ENCODE assay signal across 20 cellular contexts in the genomic region with DNA sequence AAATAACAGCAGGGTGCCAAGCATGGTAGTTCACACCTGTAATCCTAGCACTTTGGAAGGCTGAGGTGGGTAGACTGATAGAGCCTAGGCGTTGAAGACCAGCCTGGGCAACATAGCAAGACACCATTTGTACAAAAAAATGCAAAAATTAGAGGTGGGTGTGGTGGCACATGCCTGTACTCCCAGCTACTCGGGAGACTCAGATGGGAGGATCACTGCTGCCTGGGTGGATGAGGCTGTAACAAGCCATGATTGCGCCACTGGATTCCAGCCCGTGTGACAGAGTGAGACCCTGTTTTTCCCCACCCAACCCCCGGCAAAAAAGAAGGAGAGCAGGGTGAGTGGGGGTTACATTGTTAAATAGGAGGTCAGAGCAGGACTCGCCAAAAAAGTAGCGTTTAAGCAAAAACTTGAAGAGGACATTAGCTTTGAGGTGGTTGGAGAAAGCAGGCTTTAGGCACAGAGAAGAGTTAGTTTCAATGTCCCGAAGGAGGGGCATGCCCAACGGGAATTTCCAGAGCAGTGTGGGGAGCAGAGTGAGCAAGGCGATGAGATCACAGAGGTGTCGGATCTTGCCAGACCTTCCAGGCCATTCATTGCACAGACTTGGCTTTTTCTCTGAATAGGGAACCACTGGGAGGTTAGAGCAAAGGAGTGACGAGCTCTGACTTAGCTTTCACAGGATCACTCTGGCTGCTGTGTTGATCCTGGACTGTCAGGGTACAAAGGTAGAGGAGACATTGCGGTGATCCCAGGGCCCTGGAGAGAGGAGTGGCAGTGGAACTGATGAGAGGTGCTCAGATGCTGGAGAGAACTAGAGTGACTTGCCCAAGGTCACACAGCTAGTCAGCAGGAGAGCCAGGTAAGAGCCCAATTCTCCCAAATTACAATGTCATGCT.
DNase-seq lines count a peak whose midpoint lies in the region; ATAC-seq and TF ChIP-seq lines count a peak whose summit lies in the region.
"Had no signal": no experiment of that assay in that cellular context is flagged by ENCODE, and none has a peak within 500 bp of the region (broad histone marks: within the 10 kb centered on the region; RNA-seq: fewer than 3 reads in every experiment).

No MANE protein-coding gene starts in this region.

- H3K27me3 ChIP-seq in mesenchymal stem cell (ENCODE audit: control insufficient read depth in 1 of 2, insufficient read depth in 1 of 2, low read length in 2 of 2): peaks cover 3 to 13% of the 10 kb centered on the region in 2 experiments
- H3K27me3 ChIP-seq: spleen had no signal

- peak overlapping the region; percentile 29 for H3K9ac ChIP-seq in mesenchymal stem cell (ENCODE audit: low read length)
- H3K9ac ChIP-seq: parathyroid adenoma, SK-N-SH had no signal

- no peaks in the 10 kb centered on the region for H3K27me3 Mint-ChIP-seq in activated CD4-positive, alpha-beta memory T cell treated with anti-CD3 and anti-CD28 coated beads, Interleukin-2, amount 10 ng/mL, durations not matched to agents 7 days and 5 days

- no peak overlapping the region for H3K14ac ChIP-seq in mesenchymal stem cell (ENCODE audit: low read length in 2 of 2)

- H3K4me3 Mint-ChIP-seq in activated CD4-positive, alpha-beta memory T cell treated with anti-CD3 and anti-CD28 coated beads, Interleukin-2, amount 10 ng/mL, durations not matched to agents 7 days and 5 days: no peak overlapping the region
- H3K4me3 Mint-ChIP-seq: activated T-helper 1 cell treated with anti-CD3 and anti-CD28 coated beads, Interleukin-12 subunit alpha, Interleukin-12 subunit beta, Interleukin-2, Interleukin-4 antibody, amounts not matched to agents 30 ng/mL and 10 ng/mL and 1 ng/mL, durations not matched to agents 14 hours and 24 hours and 36 hours had no signal

- CTCF ChIA-PET in activated CD4-positive, alpha-beta memory T cell treated with anti-CD3 and anti-CD28 coated beads, Interleukin-2, amount 10 ng/mL, durations not matched to agents 7 days and 5 days (lab: Charles Lee): interaction anchor here (1.5 kb wide), 1 partner anchor 8 kb away, joined by 7 read pairs; no protein-coding TSS in a partner anchor

- no peak overlapping the region for H2AK5ac ChIP-seq in mesenchymal stem cell (ENCODE audit: low read length, severe bottlenecking)

- ATAC-seq in HG02852 (IDR thresholded peaks at IDR 0.05; ENCODE audit: unreplicated experiment): no peak

- H3K18ac ChIP-seq in mesenchymal stem cell (ENCODE audit: low read depth in 1 of 2, low read length in 2 of 2): no peak overlapping the region

- H3K9me3 Mint-ChIP-seq in activated CD4-positive, alpha-beta memory T cell treated with anti-CD3 and anti-CD28 coated beads, Interleukin-2, amount 10 ng/mL, durations not matched to agents 7 days and 5 days: no peaks in the 10 kb centered on the region
- H3K9me3 Mint-ChIP-seq: activated T-helper 1 cell treated with anti-CD3 and anti-CD28 coated beads, Interleukin-12 subunit alpha, Interleukin-12 subunit beta, Interleukin-2, Interleukin-4 antibody, amounts not matched to agents 30 ng/mL and 10 ng/mL and 1 ng/mL, durations not matched to agents 14 hours and 24 hours and 36 hours had no signal

- H4K8ac ChIP-seq in mesenchymal stem cell (ENCODE audit: low read length): no peak overlapping the region

- no peak overlapping the region for H2BK12ac ChIP-seq in mesenchymal stem cell (ENCODE audit: low read length in 2 of 2)

- H3K4me1 ChIP-seq in mesenchymal stem cell (ENCODE audit: control insufficient read depth, insufficient read depth, low read depth, low read length): peaks cover 4% of the 10 kb centered on the region
- H3K4me1 ChIP-seq: parathyroid adenoma, spleen had no signal

- no peak overlapping the region for H2BK120ac ChIP-seq in mesenchymal stem cell (ENCODE audit: low read depth, low read length)

- no peaks in the 10 kb centered on the region for H3K4me1 Mint-ChIP-seq in activated CD4-positive, alpha-beta memory T cell treated with anti-CD3 and anti-CD28 coated beads, Interleukin-2, amount 10 ng/mL, durations not matched to agents 7 days and 5 days

- no peaks in the 10 kb centered on the region for H3K9me3 ChIP-seq in mesenchymal stem cell (ENCODE audit: control insufficient read depth, low read length)
- H3K9me3 ChIP-seq: SK-N-SH had no signal

- no peak overlapping the region for H3K4me3 ChIP-seq in AG09309 (ENCODE audit: control insufficient read depth, low read depth, low read length)
- H3K4me3 ChIP-seq in mesenchymal stem cell (ENCODE audit: insufficient read depth in 1 of 2, low read depth in 1 of 2, low read length in 2 of 2): no peak overlapping the region
- H3K4me3 ChIP-seq: spleen had no signal

- H3K27ac Mint-ChIP-seq in activated CD4-positive, alpha-beta memory T cell treated with anti-CD3 and anti-CD28 coated beads, Interleukin-2, amount 10 ng/mL, durations not matched to agents 7 days and 5 days: no peak overlapping the region
- H3K27ac Mint-ChIP-seq: activated T-helper 1 cell treated with anti-CD3 and anti-CD28 coated beads, Interleukin-12 subunit alpha, Interleukin-12 subunit beta, Interleukin-2, Interleukin-4 antibody, amounts not matched to agents 30 ng/mL and 10 ng/mL and 1 ng/mL, durations not matched to agents 14 hours and 24 hours and 36 hours had no signal

- no peak overlapping the region for H2BK15ac ChIP-seq in mesenchymal stem cell (ENCODE audit: low read depth, poor library complexity, severe bottlenecking)

- no peak for TF ChIP-seq CTCF in AG09309 (IDR thresholded peaks at IDR 0.05; ENCODE audit: control insufficient read depth, insufficient read depth, low read depth, low read length, missing control alignments)

- POLR2A ChIA-PET in activated CD4-positive, alpha-beta memory T cell treated with anti-CD3 and anti-CD28 coated beads, Interleukin-2, amount 10 ng/mL, durations not matched to agents 7 days and 5 days (lab: Charles Lee): no interaction called here

- no peak overlapping the region for H3K23ac ChIP-seq in mesenchymal stem cell (ENCODE audit: low read length in 2 of 2)

- DNase-seq in AG09309 (ENCODE audit: low read depth) (peak; percentile 14), M059J (ENCODE audit: low read depth) (peak; percentile 56), epithelial cell of prostate (ENCODE audit: low read depth, low spot score) (peak; percentile 79), mesenchymal stem cell (peak; percentile 7), middle frontal gyrus (ENCODE audit: extremely low spot score, low spot score) (no peak), NCI-H1417 treated with DMSO at 0.1 percent for 48 hours (lab: John Stamatoyannopoulos, UW) (no peak)
- no peak for DNase-seq in activated CD4-positive, alpha-beta memory T cell treated with anti-CD3 and anti-CD28 coated beads, Interleukin-2, amount 10 ng/mL, durations not matched to agents 7 days and 5 days
- DNase-seq: cerebellar nuclear complex; COR-L47; GF-D8; kidney; NCI-H187 treated with DMSO at 0.1 percent for 48 hours; NCI-H524 treated with DMSO at 0.1 percent for 48 hours; SK-N-SH; spleen; stimulated activated naive CD4-positive, alpha-beta T cell treated with Interleukin-2 at 50 U/mL for 16 hours had no signal

- H3K36me3 ChIP-seq in mesenchymal stem cell (ENCODE audit: control insufficient read depth in 1 of 2, insufficient read depth in 2 of 2, low read depth in 1 of 2, low read length in 2 of 2): no peaks in the 10 kb centered on the region
- H3K36me3 ChIP-seq: spleen had no signal

- H3K79me1 ChIP-seq in mesenchymal stem cell (replicated peaks; ENCODE audit: low read length, poor library complexity, severe bottlenecking): no peaks in the 10 kb centered on the region

- H4K91ac ChIP-seq in mesenchymal stem cell (ENCODE audit: low read length): no peak overlapping the region

- 73% methylated on average over 12 of the region's 13 CpGs for WGBS in mesenchymal stem cell

- no peak overlapping the region for H3K4me2 ChIP-seq in mesenchymal stem cell (ENCODE audit: low read length, poor library complexity, severe bottlenecking)
- H3K4me2 ChIP-seq: SK-N-SH had no signal

- H2BK5ac ChIP-seq in mesenchymal stem cell (ENCODE audit: low read depth, low read length, poor library complexity, severe bottlenecking): no peak overlapping the region

- no peak overlapping the region for H3K4ac ChIP-seq in mesenchymal stem cell (ENCODE audit: low read depth in 1 of 2, low read length in 2 of 2)

- peak overlapping the region; percentile 66 for H3K27ac ChIP-seq in epithelial cell of prostate
- H3K27ac ChIP-seq in mesenchymal stem cell (ENCODE audit: low read length, poor library complexity, severe bottlenecking): no peak overlapping the region
- H3K27ac ChIP-seq: parathyroid adenoma, spleen, VCaP had no signal

- H3K36me3 Mint-ChIP-seq in activated CD4-positive, alpha-beta memory T cell treated with anti-CD3 and anti-CD28 coated beads, Interleukin-2, amount 10 ng/mL, durations not matched to agents 7 days and 5 days (ENCODE audit: low read depth): no peaks in the 10 kb centered on the region

- H2AFZ ChIP-seq in mesenchymal stem cell (ENCODE audit: low read depth, low read length): no peak overlapping the region
- H2AFZ ChIP-seq: parathyroid adenoma had no signal

Comparison
In these comparisons a context has a peak if more than half of its experiments do, and no peak if none do; other contexts are left out.
1. DNase-seq: peak in AG09309 (single experiment), M059J (single experiment), epithelial cell of prostate (single experiment) and mesenchymal stem cell (single experiment); none in middle frontal gyrus (single experiment), activated CD4-positive, alpha-beta memory T cell treated with anti-CD3 and anti-CD28 coated beads, Interleukin-2, amount 10 ng/mL, durations not matched to agents 7 days and 5 days (single experiment) and NCI-H1417 treated with DMSO at 0.1 percent for 48 hours (single experiment).